In genomic region chr10:29587708-29588639, GRCh38 we compare ENCODE assay signal across 1 cellular context.
TF ChIP-seq lines count a peak whose summit lies in the region.

No MANE protein-coding gene starts in this region.

TF ChIP-seq in SK-N-SH, 30 proteins besides CTCF, POLR2A, EP300 and RAD21:
- 0 out of 2 replicates have a peak, but pooled peaks have one; percentile 14 for TF ChIP-seq TEAD4 (IDR thresholded peaks at IDR 0.05; ENCODE audit: borderline replicate concordance, insufficient read depth)
